ENCODE assay signal across 8 cellular contexts in genomic region chr7:130901209-130901783, GRCh38.
DNase-seq lines count a peak whose midpoint lies in the region; ATAC-seq and TF ChIP-seq lines count a peak whose summit lies in the region.

No MANE protein-coding gene starts in this region.

- H3K79me2 ChIP-seq in fibroblast of lung (ENCODE audit: control insufficient read depth, insufficient read depth, low read length), result peaks cover 99% of the 10 kb centered on the region

- peak overlapping the region; percentile 80 for H3K4me3 Mint-ChIP-seq in T-helper 17 cell

- peak overlapping the region; percentile 8 to 26 (median 19) for H3K4me3 ChIP-seq in fibroblast of lung (replicated peaks in 1 of 4; ENCODE audit: control extremely low read depth in 1 of 4, insufficient read depth in 1 of 4, low read depth in 3 of 4, low read length in 4 of 4)

- peak overlapping the region; percentile 94 for H3K27ac Mint-ChIP-seq in T-helper 17 cell

- peak overlapping the region; percentile 88 for H3K27ac ChIP-seq in fibroblast of lung (ENCODE audit: insufficient read depth, low read length)

- peaks cover 58% of the 10 kb centered on the region for H3K4me1 ChIP-seq in fibroblast of lung (ENCODE audit: control insufficient read depth, extremely low read depth, insufficient read depth, low read length)

- no peak for TF ChIP-seq CTCF in fibroblast of lung (conservative IDR thresholded peaks at IDR 0.05 in 1 of 2, IDR thresholded peaks at IDR 0.05 in 1 of 2; ENCODE audit: low read depth in 1 of 2, low read length in 2 of 2)

- H3K4me1 Mint-ChIP-seq in T-helper 17 cell, result peaks cover 70% of the 10 kb centered on the region

- DNase-seq in GM03348 (ENCODE audit: low spot score), result peak; percentile 83
- no peak for DNase-seq in T-helper 17 cell
- DNase-seq in fibroblast of lung (ENCODE audit: low read depth in 2 of 2), result peak; percentile 93 to 100
- peak; percentile 92 for DNase-seq in non-pigmented ciliary epithelial cell (ENCODE audit: low read depth)
- DNase-seq in NCI-H1930 (lab: John Stamatoyannopoulos, UW), result no peak
- DNase-seq in COLO668 (lab: John Stamatoyannopoulos, UW; ENCODE audit: unreplicated experiment), result no peak

- H3K27me3 ChIP-seq in fibroblast of lung (ENCODE audit: control insufficient read depth, insufficient read depth, low read length), result no peaks in the 10 kb centered on the region

- H3K36me3 ChIP-seq in fibroblast of lung (ENCODE audit: control insufficient read depth, insufficient read depth, low read length), result peaks cover 38% of the 10 kb centered on the region

- H3K27me3 Mint-ChIP-seq in T-helper 17 cell, result no peaks in the 10 kb centered on the region

- H4K20me1 ChIP-seq in fibroblast of lung (ENCODE audit: control insufficient read depth, extremely low read depth, insufficient read depth, low read length), result peaks cover 3% of the 10 kb centered on the region

- peak overlapping the region; percentile 91 for H3K4me2 ChIP-seq in fibroblast of lung (ENCODE audit: extremely low read depth, insufficient read depth, low read length)

- no peak overlapping the region for H2AFZ ChIP-seq in fibroblast of lung (ENCODE audit: low read length)

- H3K9me3 ChIP-seq in T-helper 17 cell (ENCODE audit: control insufficient read depth, low read length, poor library complexity, severe bottlenecking) (no peaks in the 10 kb centered on the region), fibroblast of lung (ENCODE audit: control insufficient read depth, insufficient read depth, low read depth, low read length) (no peaks in the 10 kb centered on the region)

- H3K9ac ChIP-seq in fibroblast of lung (ENCODE audit: insufficient read depth, low read length), result peak overlapping the region; percentile 51

- ATAC-seq in T-helper 17 cell, result no peak
- no peak for ATAC-seq in HG03520 (IDR thresholded peaks at IDR 0.05; ENCODE audit: unreplicated experiment)
- no peak for ATAC-seq in HG03045 (IDR thresholded peaks at IDR 0.05; ENCODE audit: unreplicated experiment)

- peaks cover 17% of the 10 kb centered on the region for H3K36me3 Mint-ChIP-seq in T-helper 17 cell (ENCODE audit: low read depth)

Comparison
In these comparisons a context has a peak if more than half of its experiments do, and no peak if none do; other contexts are left out.
1. DNase-seq: peak in GM03348 (single experiment), fibroblast of lung (2 of 2) and non-pigmented ciliary epithelial cell (single experiment); none in T-helper 17 cell (0 of 3), NCI-H1930 (0 of 2) and COLO668 (single experiment).